ENCODE assay signal across 18 cellular contexts in genomic region chr14:94481468-94482131, GRCh38. TPM values are rescaled to one million over a fixed set of nuclear protein-coding genes. Genes with fewer than 3 reads are reported as not detected.
DNase-seq lines count a peak whose midpoint lies in the region; ATAC-seq and TF ChIP-seq lines count a peak whose summit lies in the region.
"Had no signal": no experiment of that assay in that cellular context is flagged by ENCODE, and none has a peak within 500 bp of the region (broad histone marks: within the 10 kb centered on the region; RNA-seq: fewer than 3 reads in every experiment).

No MANE protein-coding gene starts in this region.

- TF ChIP-seq RAD21 in liver (IDR thresholded peaks at IDR 0.05) = peak in 1 of 2 donors; percentile 6

- peak overlapping the region; percentile 38 to 73 for H3K27ac ChIP-seq in liver (ENCODE audit: low read depth in 1 of 2, low read length in 2 of 2)
- H3K27ac ChIP-seq: esophagus squamous epithelium had no signal

- H3K9ac ChIP-seq in liver (ENCODE audit: low read depth in 1 of 2, low read length in 2 of 2) = no peak overlapping the region

- H3K27ac Mint-ChIP-seq in activated T-helper 17 cell treated with anti-CD3 and anti-CD28 coated beads, Interleukin-2, amount 50 U/mL, for 72 hours = no peak overlapping the region
- H3K27ac Mint-ChIP-seq: activated naive CD4-positive, alpha-beta T cell treated with anti-CD3 and anti-CD28 coated beads, Interleukin-2, amount 10 ng/mL, durations not matched to agents 7 days and 5 days; stimulated activated naive B cell treated with anti-CD40 and anti-IgM and Interleukin-4, amounts not matched to agents 10 μg/mL and 1 μg/mL and 100 μg/mL, for 72 hours had no signal

- no peaks in the 10 kb centered on the region for H3K36me3 ChIP-seq in liver (ENCODE audit: control insufficient read depth in 4 of 4, insufficient read depth in 3 of 4, low read depth in 1 of 4, low read length in 3 of 4)
- H3K36me3 ChIP-seq: esophagus squamous epithelium had no signal

- peaks cover 16% of the 10 kb centered on the region for H3K4me1 Mint-ChIP-seq in activated T-helper 17 cell treated with anti-CD3 and anti-CD28 coated beads, Interleukin-2, amount 50 U/mL, for 72 hours
- H3K4me1 Mint-ChIP-seq: activated naive CD4-positive, alpha-beta T cell treated with anti-CD3 and anti-CD28 coated beads, Interleukin-2, amount 10 ng/mL, durations not matched to agents 7 days and 5 days had no signal

- ATAC-seq in HG02571 (IDR thresholded peaks at IDR 0.05; ENCODE audit: unreplicated experiment) (peak; percentile 39), GM21360 (IDR thresholded peaks at IDR 0.05; ENCODE audit: unreplicated experiment) (no peak)
- peak; percentile 56 for ATAC-seq in activated T-helper 17 cell treated with anti-CD3 and anti-CD28 coated beads, Interleukin-2, amount 50 U/mL, for 72 hours (replicated peaks)
- ATAC-seq: stimulated activated naive B cell treated with anti-CD40 and anti-IgM and Interleukin-4, amounts not matched to agents 10 μg/mL and 1 μg/mL and 100 μg/mL, for 72 hours had no signal

- no peaks in the 10 kb centered on the region for H3K27me3 Mint-ChIP-seq in activated T-helper 17 cell treated with anti-CD3 and anti-CD28 coated beads, Interleukin-2, amount 50 U/mL, for 72 hours

- DNase-seq in AG10803 (ENCODE audit: low read depth) (peak; percentile 46), HCEC 1CT (no peak), NCI-H1694 treated with DMSO at 0.1 percent for 48 hours (lab: John Stamatoyannopoulos, UW) (no peak), amniotic stem cell (lab: John Stamatoyannopoulos, UW) (no peak)
- DNase-seq: activated naive CD4-positive, alpha-beta T cell treated with anti-CD3 and anti-CD28 coated beads, Interleukin-2, amount 10 ng/mL, durations not matched to agents 7 days and 5 days; esophagus squamous epithelium; midbrain; NCI-H1048; NCI-H526; RPMI8226; stimulated activated naive B cell treated with anti-CD40 and anti-IgM and Interleukin-4, amounts not matched to agents 10 μg/mL and 1 μg/mL and 100 μg/mL, for 72 hours; T-helper 9 cell had no signal

- no peak overlapping the region for H3K4me3 Mint-ChIP-seq in activated T-helper 17 cell treated with anti-CD3 and anti-CD28 coated beads, Interleukin-2, amount 50 U/mL, for 72 hours
- H3K4me3 Mint-ChIP-seq: activated naive CD4-positive, alpha-beta T cell treated with anti-CD3 and anti-CD28 coated beads, Interleukin-2, amount 10 ng/mL, durations not matched to agents 7 days and 5 days; stimulated activated naive B cell treated with anti-CD40 and anti-IgM and Interleukin-4, amounts not matched to agents 10 μg/mL and 1 μg/mL and 100 μg/mL, for 72 hours had no signal

- peaks cover 10 to 29% (median 15%) of the 10 kb centered on the region in 4 donors for H3K4me1 ChIP-seq in liver (ENCODE audit: control insufficient read depth in 4 of 4, insufficient read depth in 4 of 4, low read length in 3 of 4)

- TF ChIP-seq CTCF in AG10803 (conservative IDR thresholded peaks at IDR 0.05; ENCODE audit: low read length) (no peak), liver (IDR thresholded peaks at IDR 0.05; ENCODE audit: low read depth, low read length, missing input control) (no peak)

- no peaks in the 10 kb centered on the region for H3K36me3 Mint-ChIP-seq in activated T-helper 17 cell treated with anti-CD3 and anti-CD28 coated beads, Interleukin-2, amount 50 U/mL, for 72 hours (ENCODE audit: low read depth)
- H3K36me3 Mint-ChIP-seq: activated naive CD4-positive, alpha-beta T cell treated with anti-CD3 and anti-CD28 coated beads, Interleukin-2, amount 10 ng/mL, durations not matched to agents 7 days and 5 days had no signal

- H3K9me3 ChIP-seq in liver (ENCODE audit: control insufficient read depth in 4 of 4, low read length in 3 of 4) = peaks cover 0 to 8% (median 0%) of the 10 kb centered on the region in 4 donors

- no peaks in the 10 kb centered on the region for H3K27me3 ChIP-seq in liver (ENCODE audit: control insufficient read depth in 4 of 4, insufficient read depth in 4 of 4, low read length in 3 of 4)

- H3K4me3 ChIP-seq in AG10803 (ENCODE audit: low read length) (no peak overlapping the region), liver (ENCODE audit: low read depth in 1 of 3, low read length in 3 of 3) (no peak overlapping the region)
- H3K4me3 ChIP-seq: esophagus squamous epithelium had no signal

- 45% methylated on average over 5 of the region's 5 CpGs for WGBS in liver

- peaks cover 6% of the 10 kb centered on the region for H3K9me3 Mint-ChIP-seq in activated T-helper 17 cell treated with anti-CD3 and anti-CD28 coated beads, Interleukin-2, amount 50 U/mL, for 72 hours

TF ChIP-seq in liver, 16 proteins besides CTCF, POLR2A, EP300 and RAD21:
- TF ChIP-seq NR2F2 (IDR thresholded peaks at IDR 0.05) (no peak), FOXA1 (IDR thresholded peaks at IDR 0.05) (no peak), HNF4G (IDR thresholded peaks at IDR 0.05) (no peak), HNF4A (conservative IDR thresholded peaks at IDR 0.05) (peak; percentile 34 to 52), SP1 (IDR thresholded peaks at IDR 0.05) (peak; percentile 52), FOXA2 (IDR thresholded peaks at IDR 0.05) (no peak), JUND (IDR thresholded peaks at IDR 0.05) (peak in 1 of 2 donors; percentile 59), TAF1 (conservative IDR thresholded peaks at IDR 0.05) (no peak), ZBTB33 (IDR thresholded peaks at IDR 0.05) (no peak), ATF3 (IDR thresholded peaks at IDR 0.05) (no peak), RXRA (IDR thresholded peaks at IDR 0.05) (peak; percentile 12 to 62), EGR1 (IDR thresholded peaks at IDR 0.05; ENCODE audit: low read depth in 2 of 2) (no peak)

RNA-seq across cellular contexts. Expression of gene SERPINA9, which starts 5.6 kb away (rescaled TPM):
- not detected for total RNA-seq in activated T-helper 17 cell treated with anti-CD3 and anti-CD28 coated beads, Interleukin-2, amount 50 U/mL, for 72 hours
- not detected for total RNA-seq in liver
- not detected for polyA plus RNA-seq in liver
- total RNA-seq: activated CD8-positive, alpha-beta memory T cell treated with anti-CD3 and anti-CD28 coated beads for 36 hours; esophagus squamous epithelium; posterior vena cava had no signal

RNA-seq across cellular contexts. Expression of gene SERPINA12, which starts 27.7 kb away (rescaled TPM):
- not detected for total RNA-seq in activated T-helper 17 cell treated with anti-CD3 and anti-CD28 coated beads, Interleukin-2, amount 50 U/mL, for 72 hours
- total RNA-seq in liver = not detected
- under 1 TPM in 1 of 2 donors, not detected in 1; 0.28 TPM for polyA plus RNA-seq in liver
- total RNA-seq: activated CD8-positive, alpha-beta memory T cell treated with anti-CD3 and anti-CD28 coated beads for 36 hours; esophagus squamous epithelium; posterior vena cava had no signal

RNA-seq across cellular contexts. Expression of gene SERPINA11, which starts 29.0 kb away (rescaled TPM):
- not detected for total RNA-seq in activated T-helper 17 cell treated with anti-CD3 and anti-CD28 coated beads, Interleukin-2, amount 50 U/mL, for 72 hours
- 10 to 100 TPM; 32.6 to 89.4 TPM for total RNA-seq in liver
- polyA plus RNA-seq in liver = 100 to 1,000 TPM; 145 to 283 TPM
- total RNA-seq: activated CD8-positive, alpha-beta memory T cell treated with anti-CD3 and anti-CD28 coated beads for 36 hours; esophagus squamous epithelium; posterior vena cava had no signal

Comparison
In these comparisons a context has a peak if more than half of its experiments do, and no peak if none do; other contexts are left out.
1. RNA of gene SERPINA11, which starts 29.0 kb away (total RNA-seq): 32.6 to 89.4 TPM in liver; not detected in activated T-helper 17 cell treated with anti-CD3 and anti-CD28 coated beads, Interleukin-2, amount 50 U/mL, for 72 hours; every median in the first group is over 10 times any median in the second.